Comparison of ENCODE assay signal across 26 cellular contexts in the genomic region with DNA sequence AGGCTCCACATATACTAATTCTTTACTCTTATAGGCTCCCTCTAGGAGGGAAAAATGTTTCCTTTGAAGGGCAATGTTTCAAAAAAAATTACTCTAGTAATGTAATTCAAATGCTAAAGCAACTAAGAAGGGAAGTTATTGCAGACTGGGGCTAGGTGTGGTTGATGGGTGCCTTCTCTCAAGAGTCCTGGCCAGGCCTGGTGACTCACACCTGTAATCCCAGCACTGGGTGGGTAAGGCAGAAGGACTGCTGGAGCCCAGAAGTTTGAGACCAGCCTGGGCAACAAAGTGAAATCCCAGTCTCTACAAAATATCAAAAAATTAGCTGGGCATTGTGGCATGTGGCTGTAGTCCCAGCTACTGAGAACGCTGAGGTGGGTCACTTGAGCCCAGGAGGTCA. TPM values are rescaled to one million over a fixed set of nuclear protein-coding genes. Genes with fewer than 3 reads are reported as not detected.
A peak's percentile ranks its signal among the peaks of the same experiment; 100 is the strongest.
DNase-seq lines count a peak whose midpoint lies in the region; ATAC-seq, FAIRE-seq and TF ChIP-seq lines count a peak whose summit lies in the region.
"Had no signal": no experiment of that assay in that cellular context is flagged by ENCODE, and none has a peak within 500 bp of the region (broad histone marks: within the 10 kb centered on the region; RNA-seq: fewer than 3 reads in every experiment).

No MANE protein-coding gene starts in this region.

- H4K91ac ChIP-seq in IMR-90 (ENCODE audit: insufficient read depth, low read depth, low read length), result no peak overlapping the region

- H3K14ac ChIP-seq in IMR-90 (replicated peaks; ENCODE audit: low read depth, low read length), result no peak overlapping the region

- intact Hi-C loops in IMR-90 (cut with micrococcal nuclease), result no loop called here

- no peak for FAIRE-seq in bronchial epithelial cell (lab: Jason Lieb, UNC)
- FAIRE-seq: G401.6, H1, urothelium cell line had no signal

- TF ChIP-seq POLR2A in IMR-90 (IDR thresholded peaks at IDR 0.05; ENCODE audit: low read depth, low read length), result no peak

- DNase-seq in ELR (ENCODE audit: low read depth) (peak; percentile 30), IMR-90 (peak; percentile 8), bronchial epithelial cell (ENCODE audit: low read depth) (peak; percentile 57), renal cortical epithelial cell (ENCODE audit: low read depth) (peak; percentile 45), activated gamma-delta T cell (lab: John Stamatoyannopoulos, UW) (no peak), AG08395 (ENCODE audit: low spot score) (no peak)
- DNase-seq: activated naive CD4-positive, alpha-beta T cell treated with anti-CD3 and anti-CD28 coated beads, Interleukin-2, amount 50 U/mL, for 16 hours; amygdala; cortex of kidney; NCI-H2081; NCI-H774; psoas muscle; stimulated activated CD4-positive, alpha-beta T cell treated with anti-CD3 and anti-CD28 coated beads, Interleukin-2, amount 100 ng/mL, for 24 hours had no signal

- H3K9me3 ChIP-seq in IMR-90 (ENCODE audit: control insufficient read depth, insufficient read depth, low read length), result no peaks in the 10 kb centered on the region
- H3K9me3 ChIP-seq: neutrophil, psoas muscle, suprapubic skin had no signal

- CTCF ChIA-PET in IMR-90 (lab: Yijun Ruan, JAX), result no interaction called here

- POLR2A ChIA-PET in IMR-90 (lab: Charles Lee; ENCODE audit: unreplicated experiment), result no interaction called here

- H2AK5ac ChIP-seq in IMR-90 (ENCODE audit: low read depth, low read length), result no peak overlapping the region

- H2BK15ac ChIP-seq in IMR-90 (ENCODE audit: low read depth, low read length), result no peak overlapping the region

- H3K4me3 ChIP-seq in IMR-90 (ENCODE audit: insufficient read depth, low read depth, low read length) (no peak overlapping the region), bronchial epithelial cell (ENCODE audit: low read depth, low read length) (no peak overlapping the region)
- H3K4me3 ChIP-seq: cardiac muscle cell, psoas muscle, smooth muscle cell, suprapubic skin had no signal

- no peaks in the 10 kb centered on the region; the same call in 1 of the 2 replicates for H3K4me1 ChIP-seq in IMR-90 (ENCODE audit: control insufficient read depth, insufficient read depth, low read length)
- H3K4me1 ChIP-seq: psoas muscle, suprapubic skin had no signal

- H4K5ac ChIP-seq in IMR-90 (ENCODE audit: low read depth, low read length), result no peak overlapping the region

- H4K20me1 ChIP-seq in IMR-90 (ENCODE audit: insufficient read depth, low read length), result no peaks in the 10 kb centered on the region

- ATAC-seq in IMR-90 (ENCODE audit: low read depth), result peak; percentile 14; the same call in 1 of the 2 replicates
- ATAC-seq in GM19452 (IDR thresholded peaks at IDR 0.05; ENCODE audit: unreplicated experiment), result no peak
- ATAC-seq: Right ventricle myocardium inferior, WTC11 had no signal

- no peak overlapping the region for H3K4ac ChIP-seq in IMR-90 (ENCODE audit: low read depth, low read length)

- H3K56ac ChIP-seq in IMR-90 (ENCODE audit: extremely low read depth, insufficient read depth, low read length), result no peak overlapping the region

- no peak overlapping the region for H2AK9ac ChIP-seq in IMR-90 (replicated peaks; ENCODE audit: low read depth, low read length, poor library complexity)

- H3K36me3 ChIP-seq in IMR-90 (ENCODE audit: control insufficient read depth, insufficient read depth, low read length) (peaks cover 33% of the 10 kb centered on the region), bronchial epithelial cell (ENCODE audit: control insufficient read depth, insufficient read depth, low read length) (peaks cover 1% of the 10 kb centered on the region)

- TF ChIP-seq RAD21 in IMR-90 (IDR thresholded peaks at IDR 0.05; ENCODE audit: low read length), result no peak

- no peaks in the 10 kb centered on the region for H3K9me1 ChIP-seq in IMR-90 (ENCODE audit: insufficient read depth, low read length)

- H3K23ac ChIP-seq in IMR-90 (ENCODE audit: low read depth, low read length), result no peak overlapping the region

- WGBS in IMR-90 (ENCODE audit: extremely low coverage in 2 of 2, insufficient read length in 1 of 2), 2 experiments, result no CpG with 5 or more reads among the region's 1 CpG

- no peak overlapping the region for H3K27ac ChIP-seq in IMR-90 (ENCODE audit: insufficient read depth, low read length)
- H3K27ac ChIP-seq: cardiac muscle cell, HL-60, neutrophil, psoas muscle, suprapubic skin had no signal

- in situ Hi-C loops in IMR-90 (cut with MboI; ENCODE audit: low sequenced_read_pairs), result no loop called here

- no peak overlapping the region for H3K18ac ChIP-seq in IMR-90 (ENCODE audit: low read depth, low read length)

- no peak overlapping the region for H4K8ac ChIP-seq in IMR-90 (ENCODE audit: low read depth in 2 of 2, low read length in 2 of 2)

- no peak overlapping the region for H2AFZ ChIP-seq in IMR-90 (replicated peaks; ENCODE audit: low read length, poor library complexity)

- H3K79me1 ChIP-seq in IMR-90 (ENCODE audit: low read depth in 1 of 2, low read length in 2 of 2), result peaks cover 5 to 7% of the 10 kb centered on the region in 2 experiments; a peak in 2 of 4 replicates

- no peak overlapping the region for H2BK120ac ChIP-seq in IMR-90 (ENCODE audit: low read depth, low read length)

- H2BK5ac ChIP-seq in IMR-90 (ENCODE audit: low read depth, low read length, poor library complexity, severe bottlenecking), result no peak overlapping the region

- BruUV-seq in IMR-90 (replicated peaks; lab: Mats Ljungman, UMichigan), result no TSS peak

- no peak overlapping the region for H2BK20ac ChIP-seq in IMR-90 (ENCODE audit: low read depth, low read length)

- TF ChIP-seq CTCF in IMR-90 (conservative IDR thresholded peaks at IDR 0.05; ENCODE audit: low read depth, low read length), result no peak
- TF ChIP-seq CTCF in bronchial epithelial cell (IDR thresholded peaks at IDR 0.05; ENCODE audit: insufficient read depth, low read length, severe bottlenecking), result no peak

- H3K27me3 ChIP-seq in IMR-90 (ENCODE audit: control insufficient read depth, insufficient read depth, low read length), result no peaks in the 10 kb centered on the region
- no peaks in the 10 kb centered on the region for H3K27me3 ChIP-seq in bronchial epithelial cell (ENCODE audit: control insufficient read depth, insufficient read depth, low read length)
- H3K27me3 ChIP-seq: cardiac muscle cell, neutrophil, suprapubic skin had no signal

- dilution Hi-C loops in IMR-90 (cut with HindIII; ENCODE audit: low sequenced_read_pairs, unreplicated experiment), result no loop called here

- H3K9ac ChIP-seq in IMR-90 (ENCODE audit: low read depth, low read length), result no peak overlapping the region

- H3K4me2 ChIP-seq in IMR-90 (ENCODE audit: low read depth, low read length), result no peak overlapping the region
- H3K4me2 ChIP-seq: smooth muscle cell had no signal

TF ChIP-seq in IMR-90, 13 proteins besides CTCF, POLR2A, EP300 and RAD21:
- TF ChIP-seq CHD1 (IDR thresholded peaks at IDR 0.05; ENCODE audit: low read depth, low read length), result no peak
- TF ChIP-seq NFE2L2 (IDR thresholded peaks at IDR 0.05; ENCODE audit: low read depth, low read length), result no peak
- no peak for TF ChIP-seq RCOR1 (IDR thresholded peaks at IDR 0.05; ENCODE audit: insufficient replicate concordance, low read length)
- TF ChIP-seq MAZ (IDR thresholded peaks at IDR 0.05; ENCODE audit: borderline replicate concordance, low read depth, low read length), result no peak
- TF ChIP-seq BHLHE40 (IDR thresholded peaks at IDR 0.05; ENCODE audit: low read depth, low read length), result no peak
- no peak for TF ChIP-seq MXI1 (IDR thresholded peaks at IDR 0.05; ENCODE audit: borderline replicate concordance, low read depth, low read length)

RNA-seq across cellular contexts. Expression of gene CDKL4, which starts 31.2 kb away (rescaled TPM):
- total RNA-seq in IMR-90 (2012; rRNA removed), result 0.28 TPM in 1 of 2 replicates, not detected in the other
- polyA plus RNA-seq in IMR-90 (2012; rRNA removed), result not detected in 2 replicates
- polyA plus RNA-seq in IMR-90 (2012; cell fraction: cytosol; rRNA removed), result not detected in 2 replicates
- polyA plus RNA-seq in IMR-90 (2012; cell fraction: nucleus; rRNA removed; ENCODE audit: low replicate concordance), result 0.26 TPM in 1 of 2 replicates, not detected in the other
- total RNA-seq in bronchial epithelial cell, result 0.13 and 0.26 TPM in 2 replicates
- 0.87 and 3.8 TPM in 2 replicates for total RNA-seq in renal cortical epithelial cell
- total RNA-seq: glomerular endothelial cell, H1 had no signal
- polyA plus RNA-seq: cardiac muscle cell, H1, IgD-negative memory B cell had no signal

Comparison
In these comparisons a context has a peak if more than half of its experiments do, and no peak if none do; other contexts are left out.
1. DNase-seq: peak in ELR (single experiment), IMR-90 (single experiment), bronchial epithelial cell (single experiment) and renal cortical epithelial cell (single experiment); none in activated gamma-delta T cell (single experiment) and AG08395 (single experiment).